ENCODE assay signal across 24 cellular contexts in the genomic region with DNA sequence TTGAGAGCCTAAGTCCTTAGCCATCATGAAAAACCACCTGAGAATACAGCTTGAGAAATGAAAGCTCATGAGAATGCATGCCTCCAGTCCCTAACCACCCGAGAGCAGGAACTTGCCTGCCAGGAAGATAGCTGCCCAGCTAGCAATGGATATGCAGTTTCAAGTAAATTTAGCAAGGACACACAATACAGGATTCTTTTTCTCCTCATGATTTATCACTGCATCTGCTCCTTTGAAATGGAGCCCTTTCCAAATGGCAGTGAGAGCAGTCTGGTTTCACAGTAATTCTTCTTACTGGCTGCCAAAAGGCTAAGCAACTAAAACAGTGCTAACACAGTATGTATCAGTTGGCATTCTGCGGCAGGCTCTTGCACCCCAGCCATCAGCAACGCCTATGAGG.
DNase-seq lines count a peak whose midpoint lies in the region; ATAC-seq and TF ChIP-seq lines count a peak whose summit lies in the region.
"Had no signal": no experiment of that assay in that cellular context is flagged by ENCODE, and none has a peak within 500 bp of the region (broad histone marks: within the 10 kb centered on the region; RNA-seq: fewer than 3 reads in every experiment).

No MANE protein-coding gene starts in this region.

- no peaks in the 10 kb centered on the region for H3K36me3 ChIP-seq in left ventricle myocardium inferior
- H3K36me3 ChIP-seq in gastroesophageal sphincter, result no peaks in the 10 kb centered on the region
- H3K36me3 ChIP-seq: brain microvascular endothelial cell, neural progenitor cell had no signal

- no peaks in the 10 kb centered on the region for H3K27me3 ChIP-seq in left ventricle myocardium inferior (ENCODE audit: low read depth)
- no peaks in the 10 kb centered on the region for H3K27me3 ChIP-seq in dorsolateral prefrontal cortex
- H3K27me3 ChIP-seq in gastroesophageal sphincter, result no peaks in the 10 kb centered on the region
- H3K27me3 ChIP-seq: brain microvascular endothelial cell, foreskin keratinocyte, neural progenitor cell had no signal

- H3K9me3 ChIP-seq in left ventricle myocardium inferior (replicated peaks) (no peaks in the 10 kb centered on the region), gastroesophageal sphincter (no peaks in the 10 kb centered on the region)
- H3K9me3 ChIP-seq: A549, mucosa of descending colon had no signal

- DNase-seq in left ventricle myocardium inferior, result no peak
- DNase-seq in Right ventricle myocardium superior, result no peak
- DNase-seq in dorsolateral prefrontal cortex, result peak in 1 of 10 donors; percentile 33
- DNase-seq in myocyte (ENCODE audit: low read depth), result peak; percentile 78
- DNase-seq in NOMO-1 treated with DMSO at 0.1 percent for 48 hours (lab: John Stamatoyannopoulos, UW; ENCODE audit: unreplicated experiment), result no peak
- DNase-seq in CD1c-positive myeloid dendritic cell (ENCODE audit: extremely low spot score), result no peak
- DNase-seq: activated CD8-positive, alpha-beta memory T cell treated with anti-CD3 and anti-CD28 coated beads, Interleukin-2, amount 50 U/mL, for 48 hours; activated effector memory CD4-positive, alpha-beta T cell treated with Interleukin-2 at 50 U/mL for 16 hours; brain microvascular endothelial cell; dermis blood vessel endothelial cell; DMS 273 treated with DMSO at 0.1 percent for 48 hours; foreskin keratinocyte; HFFc6; mucosa of descending colon; NCI-H1436; NCI-H82; stimulated activated CD8-positive, alpha-beta memory T cell treated with anti-CD3 and anti-CD28 coated beads, Interleukin-4, amount 100 ng/mL, for 48 hours; T-helper 2 cell had no signal

- no peak for TF ChIP-seq EP300 in gastroesophageal sphincter (IDR thresholded peaks at IDR 0.05)

- intact Hi-C loops in left ventricle myocardium inferior (cut with micrococcal nuclease) (no loop called here), Right ventricle myocardium superior (cut with DNase I) (loop anchor here (5.0 kb wide), 3 partner anchors 33 to 163 kb away; a partner anchor contains a TSS), dorsolateral prefrontal cortex (cut with DNase I) (loop anchor here (5.0 kb wide), 4 partner anchors 33 to 163 kb away; a partner anchor contains a TSS)

- ATAC-seq in Right ventricle myocardium superior (ENCODE audit: poor library complexity), result no peak
- no peak for ATAC-seq in gastroesophageal sphincter
- ATAC-seq in GM18907 (IDR thresholded peaks at IDR 0.05; ENCODE audit: unreplicated experiment), result no peak
- ATAC-seq: A549, foreskin keratinocyte, mucosa of descending colon, Panc1 had no signal

- 0 to 37% methylated on average over 1 to 3 of the region's 3 CpGs for WGBS in gastroesophageal sphincter (ENCODE audit: low coverage in 1 of 2), 2 donors

- TF ChIP-seq CTCF in left ventricle myocardium inferior (IDR thresholded peaks at IDR 0.05; ENCODE audit: borderline replicate concordance), result no peak
- TF ChIP-seq CTCF in dorsolateral prefrontal cortex (IDR thresholded peaks at IDR 0.05 in 54 of 56, conservative IDR thresholded peaks at IDR 0.05 in 2 of 56; ENCODE audit: low read depth in 1 of 56, partially characterized antibody in 56 of 56), result no peak
- no peak for TF ChIP-seq CTCF in gastroesophageal sphincter (IDR thresholded peaks at IDR 0.05)

- TF ChIP-seq POLR2A in gastroesophageal sphincter (IDR thresholded peaks at IDR 0.05), result no peak

- H3K4me1 ChIP-seq in left ventricle myocardium inferior (peaks cover 99% of the 10 kb centered on the region), gastroesophageal sphincter (peaks cover 9 to 82% (median 26%) of the 10 kb centered on the region in 3 donors)

- no peak overlapping the region for H3K4me3 ChIP-seq in left ventricle myocardium inferior
- H3K4me3 ChIP-seq in dorsolateral prefrontal cortex, result peak overlapping the region in 14 of 59 donors; percentile 2 to 54 (median 14)
- H3K4me3 ChIP-seq in gastroesophageal sphincter, result no peak overlapping the region
- H3K4me3 ChIP-seq: A549, mucosa of descending colon, neural progenitor cell had no signal

- H3K27ac ChIP-seq in left ventricle myocardium inferior (replicated peaks) (peak overlapping the region; percentile 95), dorsolateral prefrontal cortex (peak overlapping the region; percentile 29 to 98 (median 92)), gastroesophageal sphincter (peak overlapping the region in 1 of 4 donors; percentile 82)
- H3K27ac ChIP-seq: A549, brain microvascular endothelial cell, foreskin keratinocyte, neural progenitor cell, VCaP had no signal
